1 cellular context compared by ENCODE assay signal in genomic region chr3:131361464-131362421, GRCh38.
A peak's percentile ranks its signal among the peaks of the same experiment; 100 is the strongest.
TF ChIP-seq lines count a peak whose summit lies in the region.

No MANE protein-coding gene starts in this region.

TF ChIP-seq in K562, 482 proteins besides CTCF, POLR2A, EP300 and RAD21 (continued from another document and continues in another):
- TF ChIP-seq TFAP4 (CRISPR knock-in tag; IDR thresholded peaks at IDR 0.05; ENCODE audit: borderline replicate concordance) (peak; percentile 50; the same call in 1 of the 2 replicates), PPARD (CRISPR knock-in tag; IDR thresholded peaks at IDR 0.05) (no peak), HNRNPLL (IDR thresholded peaks at IDR 0.05; ENCODE audit: low read depth, low read length, poor library complexity, severe bottlenecking) (peak; percentile 20), EP400 (IDR thresholded peaks at IDR 0.05) (peak; percentile 60), CXXC5 (CRISPR knock-in tag; IDR thresholded peaks at IDR 0.05) (0 out of 2 replicates have a peak, but pooled peaks have one; percentile 34), VEZF1 (CRISPR knock-in tag; IDR thresholded peaks at IDR 0.05) (peak; percentile 23; the same call in 1 of the 2 replicates), NR2C2 (CRISPR knock-in tag; IDR thresholded peaks at IDR 0.05) (no peak), NR2C2 (tag; IDR thresholded peaks at IDR 0.05) (peak; percentile 71), POLR2AphosphoS5 (IDR thresholded peaks at IDR 0.05; ENCODE audit: control insufficient read depth, insufficient read depth, low read depth, low read length) (peak; percentile 24; the same call in 1 of the 2 replicates), NCOA1 (IDR thresholded peaks at IDR 0.05; ENCODE audit: low read depth) (no peak), RBFOX2 (IDR thresholded peaks at IDR 0.05; ENCODE audit: low read depth, low read length) (peak; percentile 78), MNT (conservative IDR thresholded peaks at IDR 0.05) (peak; percentile 39 to 43; a peak in 3 of 4 replicates), ZFX (CRISPR knock-in tag; IDR thresholded peaks at IDR 0.05) (peak; percentile 83), MYC (IDR thresholded peaks at IDR 0.05; ENCODE audit: low read depth, low read length) (peak; percentile 45; the same call in 1 of the 2 replicates), MYC (CRISPR knock-in tag; IDR thresholded peaks at IDR 0.05; ENCODE audit: borderline replicate concordance, low read depth) (no peak), NKRF (IDR thresholded peaks at IDR 0.05; ENCODE audit: borderline replicate concordance) (0 out of 2 replicates have a peak, but pooled peaks have one; percentile 24), RFX1 (IDR thresholded peaks at IDR 0.05) (peak; percentile 46; the same call in 1 of the 2 replicates), RBM25 (IDR thresholded peaks at IDR 0.05; ENCODE audit: low read depth, low read length, severe bottlenecking) (peak; percentile 21), BRD4 (IDR thresholded peaks at IDR 0.05) (no peak), SMARCA5 (IDR thresholded peaks at IDR 0.05) (no peak), POLR2G (IDR thresholded peaks at IDR 0.05; ENCODE audit: low read depth, low read length) (peak; percentile 82), GTF2A2 (tag; IDR thresholded peaks at IDR 0.05) (no peak), CBX1 (IDR thresholded peaks at IDR 0.05; ENCODE audit: low read depth) (no peak), THAP12 (CRISPR knock-in tag; IDR thresholded peaks at IDR 0.05) (0 out of 2 replicates have a peak, but pooled peaks have one; percentile 32), PRDM10 (IDR thresholded peaks at IDR 0.05; ENCODE audit: partially characterized antibody) (peak; percentile 77), NFYB (IDR thresholded peaks at IDR 0.05; ENCODE audit: extremely low read depth, insufficient read length) (peak; percentile 46), EGR1 (conservative IDR thresholded peaks at IDR 0.05) (peak; percentile 80), CTBP1 (IDR thresholded peaks at IDR 0.05; ENCODE audit: borderline replicate concordance) (peak; percentile 47; the same call in 1 of the 2 replicates), ATF1 (CRISPR knock-in tag; IDR thresholded peaks at IDR 0.05) (no peak), ATF1 (tag; IDR thresholded peaks at IDR 0.05) (peak; percentile 40; the same call in 1 of the 2 replicates), NRF1 (conservative IDR thresholded peaks at IDR 0.05 in 1 of 2, IDR thresholded peaks at IDR 0.05 in 1 of 2) (peak; percentile 46 to 55; a peak in 3 of 4 replicates), YY1 (IDR thresholded peaks at IDR 0.05; ENCODE audit: borderline replicate concordance in 1 of 3, control insufficient read depth in 1 of 3, extremely low read depth in 1 of 3, insufficient read depth in 3 of 3, insufficient read length in 1 of 3, insufficient replicate concordance in 2 of 3, low read depth in 1 of 3, low read length in 2 of 3) (no peak), MGA (IDR thresholded peaks at IDR 0.05) (peak; percentile 44), SUPT5H (IDR thresholded peaks at IDR 0.05) (peak; percentile 46; the same call in 1 of the 2 replicates)
